Comparison of ENCODE assay signal across 17 cellular contexts in genomic region chr3:126024049-126024854, GRCh38. TPM values are rescaled to one million over a fixed set of nuclear protein-coding genes. Genes with fewer than 3 reads are reported as not detected.
DNase-seq lines count a peak whose midpoint lies in the region; ATAC-seq and TF ChIP-seq lines count a peak whose summit lies in the region.
"Had no signal": no experiment of that assay in that cellular context is flagged by ENCODE, and none has a peak within 500 bp of the region (broad histone marks: within the 10 kb centered on the region; RNA-seq: fewer than 3 reads in every experiment).

No MANE protein-coding gene starts in this region.

- H4K91ac ChIP-seq in neuronal stem cell (ENCODE audit: low read depth, low read length, poor library complexity), result no peak overlapping the region

- intact Hi-C loops in left ventricle myocardium superior (cut with micrococcal nuclease), result no loop called here

- peaks cover 19% of the 10 kb centered on the region for H3K36me3 Mint-ChIP-seq in activated CD8-positive, alpha-beta T cell treated with anti-CD3 and anti-CD28 coated beads, Interleukin-2, amount 10 ng/mL, durations not matched to agents 7 days and 5 days (ENCODE audit: low read depth)

- H3K27me3 ChIP-seq in right atrium auricular region (no peaks in the 10 kb centered on the region), neuronal stem cell (ENCODE audit: control insufficient read depth in 3 of 3, insufficient read depth in 3 of 3, low read depth in 1 of 3, low read length in 3 of 3) (no peaks in the 10 kb centered on the region)
- H3K27me3 ChIP-seq: BLaER1 treated with 17β-estradiol and CSF1 and Interleukin-3, amounts not matched to agents 10 nM and 100 nM had no signal

- H3K9ac ChIP-seq in neuronal stem cell (ENCODE audit: low read depth, low read length, poor library complexity), result peak overlapping the region; percentile 18

- WGBS in neuronal stem cell (ENCODE audit: extremely low coverage in 2 of 2, insufficient read length in 2 of 2, insufficient replicate concordance in 1 of 2), 2 donors, result no CpG with 5 or more reads among the region's 9 CpGs

- H3K9me3 Mint-ChIP-seq in activated CD8-positive, alpha-beta T cell treated with anti-CD3 and anti-CD28 coated beads, Interleukin-2, amount 10 ng/mL, durations not matched to agents 7 days and 5 days (ENCODE audit: insufficient read depth), result peaks cover 10% of the 10 kb centered on the region

- H3K14ac ChIP-seq in neuronal stem cell (ENCODE audit: low read length), result no peak overlapping the region

- H2BK12ac ChIP-seq in neuronal stem cell (ENCODE audit: low read length), result no peak overlapping the region

- H3K4me3 ChIP-seq in right atrium auricular region (no peak overlapping the region), neuronal stem cell (ENCODE audit: low read length in 2 of 2) (no peak overlapping the region)
- H3K4me3 ChIP-seq: BLaER1 treated with 17β-estradiol and CSF1 and Interleukin-3, amounts not matched to agents 10 nM and 100 nM had no signal

- H3K9me3 ChIP-seq in right atrium auricular region, result peaks cover 0 to 8% of the 10 kb centered on the region in 2 donors
- peaks cover 8 to 20% of the 10 kb centered on the region in 2 donors for H3K9me3 ChIP-seq in neuronal stem cell (replicated peaks in 1 of 2; ENCODE audit: control insufficient read depth in 2 of 2, insufficient read depth in 1 of 2, low read depth in 1 of 2, low read length in 2 of 2)

- H3K18ac ChIP-seq in neuronal stem cell (ENCODE audit: low read length), result peak overlapping the region; percentile 35

- H4K8ac ChIP-seq in neuronal stem cell (ENCODE audit: low read depth, low read length), result no peak overlapping the region

- CTCF ChIA-PET in activated CD8-positive, alpha-beta T cell treated with anti-CD3 and anti-CD28 coated beads, Interleukin-2, amount 10 ng/mL, durations not matched to agents 7 days and 5 days (lab: Charles Lee), result no interaction called here

- no peak overlapping the region for H2AK5ac ChIP-seq in neuronal stem cell (ENCODE audit: low read depth, low read length)

- no peaks in the 10 kb centered on the region for H3K27me3 Mint-ChIP-seq in activated CD8-positive, alpha-beta T cell treated with anti-CD3 and anti-CD28 coated beads, Interleukin-2, amount 10 ng/mL, durations not matched to agents 7 days and 5 days (ENCODE audit: low read depth)

- ATAC-seq in left ventricle myocardium superior (peak; percentile 23), HG03159 (IDR thresholded peaks at IDR 0.05; ENCODE audit: unreplicated experiment) (no peak)
- ATAC-seq in activated CD8-positive, alpha-beta T cell treated with anti-CD3 and anti-CD28 coated beads, Interleukin-2, amount 10 ng/mL, durations not matched to agents 7 days and 5 days, result no peak
- ATAC-seq: PC-3 had no signal

- POLR2A ChIA-PET in activated CD8-positive, alpha-beta T cell treated with anti-CD3 and anti-CD28 coated beads, Interleukin-2, amount 10 ng/mL, durations not matched to agents 7 days and 5 days (lab: Charles Lee), result no interaction called here

- no peaks in the 10 kb centered on the region for H3K4me1 ChIP-seq in right atrium auricular region
- H3K4me1 ChIP-seq in neuronal stem cell (ENCODE audit: control insufficient read depth in 2 of 2, insufficient read depth in 1 of 2, low read depth in 1 of 2, low read length in 2 of 2), result peaks cover 0 to 7% of the 10 kb centered on the region in 2 donors
- H3K4me1 ChIP-seq: BLaER1 treated with 17β-estradiol and CSF1 and Interleukin-3, amounts not matched to agents 10 nM and 100 nM had no signal

- H2BK5ac ChIP-seq in neuronal stem cell (ENCODE audit: low read length), result no peak overlapping the region

- H3K4me3 Mint-ChIP-seq in activated CD8-positive, alpha-beta T cell treated with anti-CD3 and anti-CD28 coated beads, Interleukin-2, amount 10 ng/mL, durations not matched to agents 7 days and 5 days, result no peak overlapping the region
- H3K4me3 Mint-ChIP-seq: CD8-positive, alpha-beta memory T cell; HFFc6 had no signal

- DNase-seq in left ventricle myocardium superior (no peak), right atrium auricular region (ENCODE audit: low spot score) (no peak), cerebellar cortex (ENCODE audit: low spot score) (peak; percentile 48), neuronal stem cell (ENCODE audit: low spot score) (no peak), T-helper 9 cell (no peak)
- no peak for DNase-seq in activated CD8-positive, alpha-beta T cell treated with anti-CD3 and anti-CD28 coated beads, Interleukin-2, amount 10 ng/mL, durations not matched to agents 7 days and 5 days
- DNase-seq: CD8-positive, alpha-beta memory T cell; DMS53; HFFc6; NCI-H1436; NCI-H1930; NCI-H226; PC-3; RPMI8226 had no signal

- H2BK15ac ChIP-seq in neuronal stem cell (ENCODE audit: low read length), result no peak overlapping the region

- no peak overlapping the region for H3K23ac ChIP-seq in neuronal stem cell (ENCODE audit: low read depth, low read length, poor library complexity)

- H3K27ac Mint-ChIP-seq in activated CD8-positive, alpha-beta T cell treated with anti-CD3 and anti-CD28 coated beads, Interleukin-2, amount 10 ng/mL, durations not matched to agents 7 days and 5 days, result no peak overlapping the region
- H3K27ac Mint-ChIP-seq: HFFc6 had no signal

- no peak for TF ChIP-seq CTCF in right atrium auricular region (IDR thresholded peaks at IDR 0.05)

- H2BK120ac ChIP-seq in neuronal stem cell (ENCODE audit: low read depth, low read length), result no peak overlapping the region

- no peak overlapping the region for H2AFZ ChIP-seq in neuronal stem cell (ENCODE audit: low read length)

- peaks cover 14% of the 10 kb centered on the region for H3K4me1 Mint-ChIP-seq in activated CD8-positive, alpha-beta T cell treated with anti-CD3 and anti-CD28 coated beads, Interleukin-2, amount 10 ng/mL, durations not matched to agents 7 days and 5 days (ENCODE audit: low read depth)

- no peak overlapping the region for H3K4ac ChIP-seq in neuronal stem cell (ENCODE audit: low read length)

- no peaks in the 10 kb centered on the region for H3K79me1 ChIP-seq in neuronal stem cell (ENCODE audit: low read depth, low read length)

- H3K4me2 ChIP-seq in neuronal stem cell (ENCODE audit: insufficient read depth, low read length, poor library complexity, severe bottlenecking), result no peak overlapping the region
- H3K4me2 ChIP-seq: BLaER1 treated with 17β-estradiol and CSF1 and Interleukin-3, amounts not matched to agents 10 nM and 100 nM had no signal

- H3K36me3 ChIP-seq in right atrium auricular region, result peaks cover 18% of the 10 kb centered on the region
- peaks cover 4 to 48% of the 10 kb centered on the region in 2 donors for H3K36me3 ChIP-seq in neuronal stem cell (replicated peaks in 1 of 2; ENCODE audit: control insufficient read depth in 2 of 2, insufficient read depth in 2 of 2, low read length in 2 of 2)

- H3K27ac ChIP-seq in right atrium auricular region, result no peak overlapping the region
- no peak overlapping the region for H3K27ac ChIP-seq in neuronal stem cell (replicated peaks; ENCODE audit: low read length)
- H3K27ac ChIP-seq: BLaER1 treated with 17β-estradiol and CSF1 and Interleukin-3, amounts not matched to agents 10 nM and 100 nM had no signal

RNA-seq across cellular contexts. Expression of gene ROPN1B, which starts 55.3 kb away (rescaled TPM):
- 3.7 TPM for total RNA-seq in left ventricle myocardium superior
- total RNA-seq in right atrium auricular region, result 1 to 10 TPM; 3.9 to 4.7 TPM
- 0.04 TPM for polyA plus RNA-seq in neuronal stem cell (2013, experiment 1 of 2)
- not detected for polyA plus RNA-seq in neuronal stem cell (2013, experiment 2 of 2)
- total RNA-seq in activated CD8-positive, alpha-beta T cell treated with anti-CD3 and anti-CD28 coated beads, Interleukin-2, amount 10 ng/mL, durations not matched to agents 7 days and 5 days, result not detected
- total RNA-seq: CD8-positive, alpha-beta memory T cell; HFFc6; MCF 10A had no signal
- polyA plus RNA-seq: CD8-positive, alpha-beta memory T cell had no signal

RNA-seq across cellular contexts. Expression of gene SLC41A3, which starts 59.7 kb away (rescaled TPM):
- total RNA-seq in left ventricle myocardium superior, result 35.4 TPM
- 10 to 100 TPM; 34.1 to 39.6 TPM for total RNA-seq in right atrium auricular region
- polyA plus RNA-seq in neuronal stem cell (2013, experiment 1 of 2), result 46.4 TPM
- 47.5 TPM for polyA plus RNA-seq in neuronal stem cell (2013, experiment 2 of 2)
- total RNA-seq in activated CD8-positive, alpha-beta T cell treated with anti-CD3 and anti-CD28 coated beads, Interleukin-2, amount 10 ng/mL, durations not matched to agents 7 days and 5 days, result 10 to 100 TPM; 22.0 to 26.5 TPM
